9 cellular contexts compared by ENCODE assay signal in the genomic region with DNA sequence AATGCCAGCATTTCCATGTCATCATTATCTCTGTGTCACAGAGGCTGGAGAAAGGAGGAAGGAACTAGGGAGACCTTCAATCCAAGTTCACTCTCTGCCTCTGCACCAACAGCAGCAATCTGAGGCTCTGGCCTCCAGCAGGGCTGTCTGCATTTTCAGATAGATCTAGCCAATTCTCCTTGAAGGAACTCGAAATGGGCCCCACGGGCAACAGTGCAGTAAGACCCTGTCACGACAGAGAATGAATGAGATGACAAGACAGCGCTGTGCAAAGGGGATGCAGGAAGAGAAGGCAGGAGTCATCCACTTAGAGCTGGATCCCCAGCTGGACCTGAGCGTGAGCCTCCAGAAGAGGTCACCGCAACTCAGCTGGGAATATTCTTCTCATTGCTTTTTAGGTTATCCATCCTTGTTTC.
A peak's percentile ranks its signal among the peaks of the same experiment; 100 is the strongest.
DNase-seq lines count a peak whose midpoint lies in the region; ATAC-seq and TF ChIP-seq lines count a peak whose summit lies in the region.
"Had no signal": no experiment of that assay in that cellular context is flagged by ENCODE, and none has a peak within 500 bp of the region (broad histone marks: within the 10 kb centered on the region; RNA-seq: fewer than 3 reads in every experiment).

No MANE protein-coding gene starts in this region.

- intact Hi-C loops in stomach (cut with DNase I; ENCODE audit: low total_unique reads), result no loop called here
- intact Hi-C loops in activated CD8-positive, alpha-beta T cell treated with anti-CD3 and anti-CD28 coated beads for 36 hours (cut with micrococcal nuclease), result no loop called here

- no peaks in the 10 kb centered on the region for H4K20me1 ChIP-seq in hepatocyte (ENCODE audit: insufficient read depth, poor library complexity, severe bottlenecking)

- H3K36me3 ChIP-seq in adipocyte (ENCODE audit: control insufficient read depth, insufficient read depth, low read length, severe bottlenecking) (no peaks in the 10 kb centered on the region), hepatocyte (replicated peaks; ENCODE audit: insufficient read depth, low read depth) (no peaks in the 10 kb centered on the region), stomach (no peaks in the 10 kb centered on the region)

- no peaks in the 10 kb centered on the region for H3K9me3 Mint-ChIP-seq in activated CD8-positive, alpha-beta T cell treated with anti-CD3 and anti-CD28 coated beads for 36 hours

- H3K4me3 ChIP-seq in adipocyte (ENCODE audit: low read length) (no peak overlapping the region), hepatocyte (no peak overlapping the region), stomach (no peak overlapping the region)

- no peaks in the 10 kb centered on the region for H3K9me2 ChIP-seq in hepatocyte (replicated peaks; ENCODE audit: insufficient read depth)

- no peak for TF ChIP-seq POLR2A in stomach (IDR thresholded peaks at IDR 0.05)

- H3K9ac ChIP-seq in adipocyte (ENCODE audit: low read length), result no peak overlapping the region

- H3K36me3 Mint-ChIP-seq in activated CD8-positive, alpha-beta T cell treated with anti-CD3 and anti-CD28 coated beads for 36 hours (ENCODE audit: low read depth), result no peaks in the 10 kb centered on the region

- H2AFZ ChIP-seq in hepatocyte, result no peak overlapping the region

- no peak for TF ChIP-seq EP300 in stomach (IDR thresholded peaks at IDR 0.05)

- peak; percentile 32 for DNase-seq in NCI-H2107 treated with DMSO at 0.1 percent for 48 hours (lab: John Stamatoyannopoulos, UW; ENCODE audit: unreplicated experiment)
- no peak for DNase-seq in NCI-H2107 (lab: John Stamatoyannopoulos, UW)
- peak; percentile 66 for DNase-seq in adipocyte (ENCODE audit: low read depth)
- peak; percentile 39 for DNase-seq in hepatocyte (ENCODE audit: low spot score)
- peak; percentile 64 for DNase-seq in superior temporal gyrus (ENCODE audit: extremely low spot score)
- DNase-seq in stomach, result no peak
- DNase-seq in activated CD8-positive, alpha-beta T cell treated with anti-CD3 and anti-CD28 coated beads for 36 hours, result no peak
- DNase-seq in NCI-H146 treated with DMSO at 0.1 percent for 48 hours (lab: John Stamatoyannopoulos, UW; ENCODE audit: unreplicated experiment), result no peak

- POLR2A ChIA-PET in activated CD8-positive, alpha-beta T cell treated with anti-CD3 and anti-CD28 coated beads for 36 hours (lab: Charles Lee), result no interaction called here

- no peak overlapping the region for H3K27ac Mint-ChIP-seq in activated CD8-positive, alpha-beta T cell treated with anti-CD3 and anti-CD28 coated beads for 36 hours
- H3K27ac Mint-ChIP-seq: B cell had no signal

- no peaks in the 10 kb centered on the region for H3K79me2 ChIP-seq in hepatocyte

- H3K4me1 Mint-ChIP-seq in activated CD8-positive, alpha-beta T cell treated with anti-CD3 and anti-CD28 coated beads for 36 hours (ENCODE audit: low read depth), result no peaks in the 10 kb centered on the region
- H3K4me1 Mint-ChIP-seq: B cell had no signal

- WGBS in hepatocyte (ENCODE audit: low lambda C conversion rate, missing lambda C conversion rate), result 56% methylated on average over 6 of the region's 6 CpGs
- WGBS in stomach, 5 donors, result 63 to 72% (median 66%) methylated on average over 6 of the region's 6 CpGs

- H3K27me3 ChIP-seq in adipocyte (replicated peaks; ENCODE audit: control insufficient read depth, insufficient read depth, low read length) (no peaks in the 10 kb centered on the region), hepatocyte (no peaks in the 10 kb centered on the region), stomach (no peaks in the 10 kb centered on the region)

- peaks cover 3% of the 10 kb centered on the region for H3K4me1 ChIP-seq in adipocyte (ENCODE audit: control insufficient read depth, insufficient read depth, low read length)
- H3K4me1 ChIP-seq in hepatocyte (ENCODE audit: insufficient read depth), result peaks cover 39% of the 10 kb centered on the region
- H3K4me1 ChIP-seq in stomach, result peaks cover 13 to 44% (median 26%) of the 10 kb centered on the region in 4 donors

- H3K9me3 ChIP-seq in adipocyte (ENCODE audit: control insufficient read depth, low read length) (no peaks in the 10 kb centered on the region), hepatocyte (ENCODE audit: low read depth) (no peaks in the 10 kb centered on the region), stomach (no peaks in the 10 kb centered on the region)

- CTCF ChIA-PET in activated CD8-positive, alpha-beta T cell treated with anti-CD3 and anti-CD28 coated beads for 36 hours (lab: Charles Lee), result no interaction called here

- H3K4me2 ChIP-seq in hepatocyte, result peak overlapping the region; percentile 54

- H3K27ac ChIP-seq in hepatocyte, result peak overlapping the region; percentile 91
- no peak overlapping the region for H3K27ac ChIP-seq in stomach

- H3K27me3 Mint-ChIP-seq in activated CD8-positive, alpha-beta T cell treated with anti-CD3 and anti-CD28 coated beads for 36 hours, result peaks cover 4% of the 10 kb centered on the region

- peak; percentile 51 for TF ChIP-seq CTCF in hepatocyte (IDR thresholded peaks at IDR 0.05; ENCODE audit: poor library complexity)
- no peak for TF ChIP-seq CTCF in stomach (IDR thresholded peaks at IDR 0.05)
- TF ChIP-seq CTCF in activated CD8-positive, alpha-beta T cell treated with anti-CD3 and anti-CD28 coated beads for 36 hours (IDR thresholded peaks at IDR 0.05), result no peak

- no peak overlapping the region for H3K4me3 Mint-ChIP-seq in activated CD8-positive, alpha-beta T cell treated with anti-CD3 and anti-CD28 coated beads for 36 hours
- H3K4me3 Mint-ChIP-seq: B cell had no signal

- ATAC-seq in activated CD8-positive, alpha-beta T cell treated with anti-CD3 and anti-CD28 coated beads for 36 hours, result no peak

Comparison
In these comparisons a context has a peak if more than half of its experiments do, and no peak if none do; other contexts are left out.
1. DNase-seq: peak in NCI-H2107 treated with DMSO at 0.1 percent for 48 hours (single experiment), adipocyte (single experiment), hepatocyte (single experiment) and superior temporal gyrus (single experiment); none in NCI-H2107 (single experiment), stomach (single experiment), activated CD8-positive, alpha-beta T cell treated with anti-CD3 and anti-CD28 coated beads for 36 hours (single experiment) and NCI-H146 treated with DMSO at 0.1 percent for 48 hours (single experiment).